17 cellular contexts compared by ENCODE assay signal in the genomic region with DNA sequence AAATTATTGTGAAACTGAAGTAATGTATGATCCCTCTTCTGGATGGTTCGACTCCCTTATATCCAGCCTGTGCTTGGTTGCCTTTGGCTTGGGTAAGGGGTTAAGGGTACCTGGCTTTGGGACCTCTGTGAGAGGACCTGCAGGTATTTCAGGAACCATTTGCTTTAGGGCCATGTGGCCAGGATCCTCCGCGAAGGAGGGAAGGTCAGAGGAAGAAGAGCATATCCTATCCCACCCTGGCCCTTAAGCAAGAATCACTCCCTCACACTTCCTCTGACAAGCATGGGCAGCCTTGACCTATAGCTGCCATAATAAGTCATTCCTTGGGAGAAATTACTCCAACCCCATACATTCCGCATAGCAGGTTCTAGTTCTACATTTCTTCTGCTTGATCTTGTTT. TPM values are rescaled to one million over a fixed set of nuclear protein-coding genes. Genes with fewer than 3 reads are reported as not detected.
DNase-seq lines count a peak whose midpoint lies in the region; ATAC-seq and TF ChIP-seq lines count a peak whose summit lies in the region.
"Had no signal": no experiment of that assay in that cellular context is flagged by ENCODE, and none has a peak within 500 bp of the region (broad histone marks: within the 10 kb centered on the region; RNA-seq: fewer than 3 reads in every experiment).

No MANE protein-coding gene starts in this region.

- H3K27ac ChIP-seq in BLaER1 treated with 17β-estradiol and CSF1 and Interleukin-3, amounts not matched to agents 10 nM and 100 nM: peak overlapping the region in 10 of 11 experiments; percentile 49 to 94 (median 80); a peak in 17 of 22 replicates
- peak overlapping the region; percentile 93 for H3K27ac ChIP-seq in PC-9
- H3K27ac ChIP-seq in esophagus (ENCODE audit: low read depth in 2 of 2, low read length in 1 of 2): peak overlapping the region; percentile 13 to 47
- H3K27ac ChIP-seq in rectal smooth muscle tissue (ENCODE audit: low read depth, low read length): peak overlapping the region; percentile 26

- H3K9ac ChIP-seq in BLaER1 treated with 17β-estradiol and CSF1 and Interleukin-3, amounts not matched to agents 10 nM and 100 nM: peak overlapping the region in 4 of 11 experiments; percentile 66 to 74 (median 70); a peak in 6 of 22 replicates
- H3K9ac ChIP-seq in rectal smooth muscle tissue (ENCODE audit: low read length): no peak overlapping the region

- H3F3A ChIP-seq in PC-9 (ENCODE audit: insufficient read depth, low read depth): peaks cover 45% of the 10 kb centered on the region

- WGBS in esophagus, 2 donors: 92 to 96% methylated on average over 4 of the region's 4 CpGs

- no peak for TF ChIP-seq CTCF in PC-9 (conservative IDR thresholded peaks at IDR 0.05)

- H3K9me3 ChIP-seq in BLaER1 treated with 17β-estradiol and CSF1 and Interleukin-3, amounts not matched to agents 10 nM and 100 nM (replicated peaks in 1 of 11): no peaks in the 10 kb centered on the region; a peak in 1 of 22 replicates
- H3K9me3 ChIP-seq in PC-9 (ENCODE audit: insufficient read depth, low read depth) (no peaks in the 10 kb centered on the region), esophagus (ENCODE audit: control insufficient read depth in 2 of 2, insufficient read depth in 1 of 2, low read depth in 1 of 2, low read length in 1 of 2) (no peaks in the 10 kb centered on the region)
- H3K9me3 ChIP-seq: uterus had no signal

- DNase-seq in PC-9 (no peak), NCI-H1436 (lab: John Stamatoyannopoulos, UW) (no peak), NCI-H1105 (lab: John Stamatoyannopoulos, UW) (no peak)
- DNase-seq: activated CD4-positive, alpha-beta T cell treated with anti-CD3 and anti-CD28 coated beads for 48 hours; activated naive CD4-positive, alpha-beta T cell treated with Interleukin-2 at 50 U/mL for 16 hours; midbrain; NCI-H2081 treated with DMSO at 0.1 percent for 48 hours; NCI-H526; uterus had no signal

- peaks cover 31% of the 10 kb centered on the region for H3K79me2 ChIP-seq in PC-9 (ENCODE audit: low read depth)

- POLR2A ChIA-PET in PC-9 (lab: Charles Lee; ENCODE audit: unreplicated experiment): no interaction called here

- CTCF ChIA-PET in PC-9 (lab: Charles Lee): interaction anchor here (0.6 kb wide), 1 partner anchor 22 kb away, joined by 3 read pairs; no protein-coding TSS in a partner anchor

- no peak overlapping the region for H2AFZ ChIP-seq in PC-9
- H2AFZ ChIP-seq: GM23338 had no signal

- H3K4me3 ChIP-seq in BLaER1 treated with 17β-estradiol and CSF1 and Interleukin-3, amounts not matched to agents 10 nM and 100 nM: no peak overlapping the region
- H3K4me3 ChIP-seq in PC-9 (no peak overlapping the region), esophagus (ENCODE audit: low read depth in 1 of 2, low read length in 2 of 2) (no peak overlapping the region), rectal smooth muscle tissue (ENCODE audit: low read length) (no peak overlapping the region)
- H3K4me3 ChIP-seq: GM23338, uterus had no signal

- no TSS peak for BruUV-seq in PC-9 (replicated peaks; lab: Mats Ljungman, UMichigan)

- intact Hi-C loops in PC-9 (cut with micrococcal nuclease; ENCODE audit: unreplicated experiment): loop anchor here (5.0 kb wide), 1 partner anchor 144 kb away; no protein-coding TSS in a partner anchor

- no peaks in the 10 kb centered on the region for H4K20me1 ChIP-seq in BLaER1 treated with 17β-estradiol and CSF1 and Interleukin-3, amounts not matched to agents 10 nM and 100 nM
- H4K20me1 ChIP-seq in PC-9 (ENCODE audit: insufficient read depth): no peaks in the 10 kb centered on the region

- H3K27me3 ChIP-seq in BLaER1 treated with 17β-estradiol and CSF1 and Interleukin-3, amounts not matched to agents 10 nM and 100 nM: no peaks in the 10 kb centered on the region
- H3K27me3 ChIP-seq in PC-9 (ENCODE audit: insufficient read depth, low read depth) (no peaks in the 10 kb centered on the region), esophagus (ENCODE audit: control insufficient read depth in 1 of 2, insufficient read depth in 2 of 2, low read length in 2 of 2) (no peaks in the 10 kb centered on the region), rectal smooth muscle tissue (ENCODE audit: control insufficient read depth, insufficient read depth, low read length) (no peaks in the 10 kb centered on the region)
- H3K27me3 ChIP-seq: uterus had no signal

- peak overlapping the region in 7 of 11 experiments; percentile 79 to 90 (median 87); a peak in 14 of 22 replicates for H3K4me2 ChIP-seq in BLaER1 treated with 17β-estradiol and CSF1 and Interleukin-3, amounts not matched to agents 10 nM and 100 nM
- H3K4me2 ChIP-seq in PC-9: peak overlapping the region; percentile 68
- H3K4me2 ChIP-seq: GM23338 had no signal

- ATAC-seq in GM18517 (IDR thresholded peaks at IDR 0.05; ENCODE audit: unreplicated experiment): no peak
- no peak for ATAC-seq in HG03159 (IDR thresholded peaks at IDR 0.05; ENCODE audit: unreplicated experiment)
- ATAC-seq: GM23338 had no signal

- peaks cover 0 to 13% (median 0%) of the 10 kb centered on the region in 11 experiments; a peak in 4 of 22 replicates for H3K36me3 ChIP-seq in BLaER1 treated with 17β-estradiol and CSF1 and Interleukin-3, amounts not matched to agents 10 nM and 100 nM
- H3K36me3 ChIP-seq in PC-9 (ENCODE audit: low read depth) (no peaks in the 10 kb centered on the region), esophagus (ENCODE audit: control insufficient read depth in 2 of 2, insufficient read depth in 2 of 2, low read length in 1 of 2) (no peaks in the 10 kb centered on the region), rectal smooth muscle tissue (ENCODE audit: control insufficient read depth, insufficient read depth, low read length) (no peaks in the 10 kb centered on the region)
- H3K36me3 ChIP-seq: uterus had no signal

- no peaks in the 10 kb centered on the region for H3K9me2 ChIP-seq in PC-9 (ENCODE audit: insufficient read depth)

- peaks cover 0 to 94% (median 58%) of the 10 kb centered on the region in 10 experiments; a peak in 18 of 20 replicates for H3K4me1 ChIP-seq in BLaER1 treated with 17β-estradiol and CSF1 and Interleukin-3, amounts not matched to agents 10 nM and 100 nM
- peaks cover 60% of the 10 kb centered on the region for H3K4me1 ChIP-seq in PC-9 (replicated peaks; ENCODE audit: insufficient read depth)
- peaks cover 2 to 14% of the 10 kb centered on the region in 2 donors for H3K4me1 ChIP-seq in esophagus (ENCODE audit: control insufficient read depth in 2 of 2, insufficient read depth in 2 of 2, low read length in 1 of 2)
- peaks cover 22% of the 10 kb centered on the region for H3K4me1 ChIP-seq in rectal smooth muscle tissue (ENCODE audit: control insufficient read depth, insufficient read depth, low read length)

RNA-seq across cellular contexts. Expression of a gene that starts 59.1 kb away (rescaled TPM):
- 0.11 TPM in 1 of 2 replicates, not detected in the other for total RNA-seq in PC-9 (2021)
- under 1 TPM in 1 of 2 donors, not detected in 1; 0.06 TPM for polyA plus RNA-seq in esophagus
- total RNA-seq: GM23338, SK-MEL-5, skeletal muscle tissue had no signal

Comparison
In these comparisons a context has a peak if more than half of its experiments do, and no peak if none do; other contexts are left out.
1. H3K27ac ChIP-seq: peak in every context shown above with its lines; median percentile 93 in PC-9; 80 in BLaER1 treated with 17β-estradiol and CSF1 and Interleukin-3, amounts not matched to agents 10 nM and 100 nM; 30 in esophagus; 26 in rectal smooth muscle tissue.